9 cellular contexts compared by ENCODE assay signal in the genomic region with DNA sequence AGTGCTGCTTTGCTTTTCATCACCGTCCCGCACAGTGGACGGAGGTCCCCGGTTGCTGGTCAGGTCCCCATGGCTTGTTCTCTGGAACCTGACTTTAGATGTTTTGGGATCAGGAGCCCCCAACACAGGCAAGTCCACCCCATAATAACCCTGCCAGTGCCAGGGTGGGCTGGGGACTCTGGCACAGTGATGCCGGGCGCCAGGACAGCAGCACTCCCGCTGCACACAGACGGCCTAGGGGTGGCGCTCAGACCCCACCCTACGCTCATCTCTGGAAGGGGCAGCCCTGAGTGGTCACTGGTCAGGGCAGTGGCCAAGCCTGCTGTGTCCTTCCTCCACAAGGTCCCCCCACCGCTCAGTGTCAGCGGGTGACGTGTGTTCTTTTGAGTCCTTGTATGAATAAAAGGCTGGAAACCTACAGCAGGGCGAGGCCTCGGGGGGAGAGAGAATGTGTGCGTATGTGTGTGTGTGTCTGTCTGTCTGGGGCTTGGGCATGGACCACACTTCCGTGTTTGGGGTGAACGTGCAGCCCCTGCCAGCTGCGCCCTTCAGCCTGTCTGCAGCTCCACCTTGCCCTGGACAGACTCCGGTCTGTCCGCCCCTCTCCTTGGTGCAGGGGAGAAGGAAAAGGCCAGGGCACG. TPM values are rescaled to one million over a fixed set of nuclear protein-coding genes. Genes with fewer than 3 reads are reported as not detected.
A peak's percentile ranks its signal among the peaks of the same experiment; 100 is the strongest.
DNase-seq lines count a peak whose midpoint lies in the region; ATAC-seq and TF ChIP-seq lines count a peak whose summit lies in the region.
"Had no signal": no experiment of that assay in that cellular context is flagged by ENCODE, and none has a peak within 500 bp of the region (broad histone marks: within the 10 kb centered on the region; RNA-seq: fewer than 3 reads in every experiment).

No MANE protein-coding gene starts in this region.

- H3K4me1 Mint-ChIP-seq in natural killer cell (peaks cover 0 to 4% of the 10 kb centered on the region in 2 donors), brain (peaks cover 16% of the 10 kb centered on the region)
- H3K4me1 Mint-ChIP-seq in natural killer cell treated with Interleukin-12 subunit alpha and Interleukin-12 subunit beta and Interleukin-15 and Interleukin-18, amount 100 ng/mL, for 72 hours (ENCODE audit: low read depth in 2 of 2), result no peaks in the 10 kb centered on the region

- no peak for TF ChIP-seq POLR2A in lower leg skin (IDR thresholded peaks at IDR 0.05)

- intact Hi-C loops in natural killer cell (cut with micrococcal nuclease), result no loop called here
- intact Hi-C loops in lower leg skin (cut with DNase I; ENCODE audit: low total_unique reads), result no loop called here

- H3K36me3 Mint-ChIP-seq in natural killer cell (no peaks in the 10 kb centered on the region), brain (peaks cover 7% of the 10 kb centered on the region)
- H3K36me3 Mint-ChIP-seq in natural killer cell treated with Interleukin-12 subunit alpha and Interleukin-12 subunit beta and Interleukin-15 and Interleukin-18, amount 100 ng/mL, for 72 hours, result no peaks in the 10 kb centered on the region

- ATAC-seq in natural killer cell, result no peak
- ATAC-seq in natural killer cell treated with Interleukin-12 subunit alpha and Interleukin-12 subunit beta and Interleukin-15 and Interleukin-18, amount 100 ng/mL, for 72 hours, result no peak
- ATAC-seq in GM19467 (IDR thresholded peaks at IDR 0.05; ENCODE audit: unreplicated experiment), result no peak

- WGBS in lower leg skin, 2 donors, result 42 to 62% methylated on average over 14 to 22 of the region's 22 CpGs

- no peaks in the 10 kb centered on the region for H3K27me3 Mint-ChIP-seq in natural killer cell (ENCODE audit: low read depth in 2 of 2)
- no peaks in the 10 kb centered on the region for H3K27me3 Mint-ChIP-seq in natural killer cell treated with Interleukin-12 subunit alpha and Interleukin-12 subunit beta and Interleukin-15 and Interleukin-18, amount 100 ng/mL, for 72 hours
- H3K27me3 Mint-ChIP-seq in brain, result no peaks in the 10 kb centered on the region
- H3K27me3 Mint-ChIP-seq: memory B cell had no signal

- H3K27ac Mint-ChIP-seq in natural killer cell, result no peak overlapping the region
- H3K27ac Mint-ChIP-seq in natural killer cell treated with Interleukin-12 subunit alpha and Interleukin-12 subunit beta and Interleukin-15 and Interleukin-18, amount 100 ng/mL, for 72 hours, result no peak overlapping the region
- peak overlapping the region in 4 of 5 experiments; percentile 26 to 91 (median 49) for H3K27ac Mint-ChIP-seq in brain
- H3K27ac Mint-ChIP-seq: memory B cell had no signal

- H3K9me3 Mint-ChIP-seq in natural killer cell (no peaks in the 10 kb centered on the region), brain (peaks cover 3 to 21% (median 7%) of the 10 kb centered on the region in 5 experiments)
- no peaks in the 10 kb centered on the region for H3K9me3 Mint-ChIP-seq in natural killer cell treated with Interleukin-12 subunit alpha and Interleukin-12 subunit beta and Interleukin-15 and Interleukin-18, amount 100 ng/mL, for 72 hours

- no peak overlapping the region for H3K4me3 Mint-ChIP-seq in natural killer cell
- no peak overlapping the region for H3K4me3 Mint-ChIP-seq in natural killer cell treated with Interleukin-12 subunit alpha and Interleukin-12 subunit beta and Interleukin-15 and Interleukin-18, amount 100 ng/mL, for 72 hours
- H3K4me3 Mint-ChIP-seq in brain, result no peak overlapping the region
- H3K4me3 Mint-ChIP-seq: memory B cell had no signal

- no peak overlapping the region for H3K4me3 ChIP-seq in lower leg skin (ENCODE audit: low read depth, poor library complexity, severe bottlenecking)

- DNase-seq in natural killer cell (peak; percentile 11), lower leg skin (ENCODE audit: low spot score in 2 of 2) (peak; percentile 14 to 82), NCI-H2081 (lab: John Stamatoyannopoulos, UW) (no peak), NCI-H2227 (lab: John Stamatoyannopoulos, UW; ENCODE audit: unreplicated experiment) (no peak), Kasumi-1 (lab: John Stamatoyannopoulos, UW) (no peak)
- DNase-seq in natural killer cell treated with Interleukin-12 subunit alpha and Interleukin-12 subunit beta and Interleukin-15 and Interleukin-18, amount 100 ng/mL, for 72 hours (ENCODE audit: low spot score), result no peak

- TF ChIP-seq CTCF in natural killer cell (IDR thresholded peaks at IDR 0.05), result no peak
- TF ChIP-seq CTCF in brain (conservative IDR thresholded peaks at IDR 0.05), result no peak
- no peak for TF ChIP-seq CTCF in lower leg skin (IDR thresholded peaks at IDR 0.05)

RNA-seq across cellular contexts. Expression of gene GPC1, which starts 32.3 kb away (rescaled TPM):
- total RNA-seq in natural killer cell, result 1 to 10 TPM in 1 of 3 donors, under 1 TPM in 2; 0.79 to 1.4 (median 0.94) TPM
- total RNA-seq in natural killer cell treated with Interleukin-12 subunit alpha and Interleukin-12 subunit beta and Interleukin-15 and Interleukin-18, amount 100 ng/mL, for 72 hours, result 1 to 10 TPM; 1.2 to 1.8 TPM
- 52.7 TPM for polyA plus RNA-seq in brain (ENCODE audit: insufficient read depth, low read depth, low replicate concordance)
- total RNA-seq in lower leg skin, result 100 to 1,000 TPM in 3 of 4 donors, 10 to 100 TPM in 1; 87.6 to 145 (median 114) TPM

Comparison
In these comparisons a context has a peak if more than half of its experiments do, and no peak if none do; other contexts are left out.
1. DNase-seq: peak in natural killer cell (single experiment) and lower leg skin (2 of 2); none in natural killer cell treated with Interleukin-12 subunit alpha and Interleukin-12 subunit beta and Interleukin-15 and Interleukin-18, amount 100 ng/mL, for 72 hours (single experiment), NCI-H2081 (0 of 2), NCI-H2227 (single experiment) and Kasumi-1 (0 of 2).
2. H3K27ac Mint-ChIP-seq: peak in brain (4 of 5); none in natural killer cell (0 of 2) and natural killer cell treated with Interleukin-12 subunit alpha and Interleukin-12 subunit beta and Interleukin-15 and Interleukin-18, amount 100 ng/mL, for 72 hours (0 of 2).
3. RNA of gene GPC1, which starts 32.3 kb away (total RNA-seq): 87.6 to 145 TPM in lower leg skin; 1.2 to 1.8 TPM in natural killer cell treated with Interleukin-12 subunit alpha and Interleukin-12 subunit beta and Interleukin-15 and Interleukin-18, amount 100 ng/mL, for 72 hours and 0.79 to 1.4 TPM in natural killer cell; every median in the first group is over 10 times any median in the second.